12 cellular contexts compared by ENCODE assay signal in the genomic region with DNA sequence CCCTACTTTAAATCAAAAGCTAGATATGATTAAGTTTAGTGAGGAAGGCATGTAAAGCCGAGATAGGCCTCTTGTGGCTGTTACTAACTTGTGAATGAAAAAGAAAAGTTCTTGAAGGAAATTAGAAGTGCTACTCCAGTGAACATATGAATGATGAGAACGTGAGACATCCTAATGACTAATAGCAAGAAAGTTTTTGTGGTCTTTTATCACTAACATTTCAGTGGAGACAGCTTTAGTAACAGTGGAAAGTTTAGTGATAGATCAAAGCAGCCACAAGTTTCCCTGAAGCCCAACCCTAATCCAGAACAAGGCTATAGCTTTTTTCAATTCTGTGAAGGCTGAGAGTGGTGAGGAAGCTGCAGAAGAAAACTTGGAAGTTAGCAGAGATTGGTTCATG.
DNase-seq lines count a peak whose midpoint lies in the region; ATAC-seq and TF ChIP-seq lines count a peak whose summit lies in the region.
"Had no signal": no experiment of that assay in that cellular context is flagged by ENCODE, and none has a peak within 500 bp of the region (broad histone marks: within the 10 kb centered on the region; RNA-seq: fewer than 3 reads in every experiment).

No MANE protein-coding gene starts in this region.

- no peak for TF ChIP-seq EP300 in SK-N-SH (IDR thresholded peaks at IDR 0.05; ENCODE audit: borderline replicate concordance in 1 of 2, low read depth in 1 of 2, low read length in 1 of 2)

- CTCF ChIA-PET in SK-N-SH (lab: Yijun Ruan, JAX) = no interaction called here

- H3K4me3 ChIP-seq in GM12865 (ENCODE audit: low read depth, low read length) = no peak overlapping the region
- no peak overlapping the region for H3K4me3 ChIP-seq in fibroblast of the aortic adventitia (ENCODE audit: low read depth, low read length)
- no peak overlapping the region for H3K4me3 ChIP-seq in SK-N-SH (ENCODE audit: low read depth in 2 of 2, low read length in 1 of 2)
- H3K4me3 ChIP-seq: breast epithelium, skin epidermis had no signal

- H3K4me1 Mint-ChIP-seq in T-helper 1 cell treated with Interleukin-12 subunit alpha and Interleukin-12 subunit beta and Interleukin-4 antibody, amounts not matched to agents 30 μg/mL and 1 μg/mL, for 36 hours (ENCODE audit: low read depth) = peaks cover 11% of the 10 kb centered on the region

- peaks cover 18% of the 10 kb centered on the region for H3K27me3 Mint-ChIP-seq in T-helper 1 cell treated with Interleukin-12 subunit alpha and Interleukin-12 subunit beta and Interleukin-4 antibody, amounts not matched to agents 30 μg/mL and 1 μg/mL, for 36 hours (ENCODE audit: low read depth)

- H3K79me2 ChIP-seq in SK-N-SH (ENCODE audit: insufficient read depth) = no peaks in the 10 kb centered on the region

- H3K9me3 Mint-ChIP-seq in T-helper 1 cell treated with Interleukin-12 subunit alpha and Interleukin-12 subunit beta and Interleukin-4 antibody, amounts not matched to agents 30 μg/mL and 1 μg/mL, for 36 hours = no peaks in the 10 kb centered on the region
- H3K9me3 Mint-ChIP-seq: T-cell had no signal

- TF ChIP-seq RAD21 in SK-N-SH (IDR thresholded peaks at IDR 0.05; ENCODE audit: low read length) = no peak

- POLR2A ChIA-PET in SK-N-SH (lab: Yijun Ruan, JAX) = no interaction called here

- no peaks in the 10 kb centered on the region for H4K20me1 ChIP-seq in SK-N-SH (ENCODE audit: insufficient read depth)

- H3K36me3 Mint-ChIP-seq in T-helper 1 cell treated with Interleukin-12 subunit alpha and Interleukin-12 subunit beta and Interleukin-4 antibody, amounts not matched to agents 30 μg/mL and 1 μg/mL, for 36 hours (ENCODE audit: low read depth) = peaks cover 2% of the 10 kb centered on the region
- H3K36me3 Mint-ChIP-seq: T-cell had no signal

- no peaks in the 10 kb centered on the region for H3K9me3 ChIP-seq in SK-N-SH
- H3K9me3 ChIP-seq: breast epithelium had no signal

- H3K27me3 ChIP-seq in SK-N-SH (ENCODE audit: insufficient read depth) = no peaks in the 10 kb centered on the region
- H3K27me3 ChIP-seq: breast epithelium had no signal

- peaks cover 0 to 2% of the 10 kb centered on the region in 2 experiments; a peak in 1 of 4 replicates for H3K4me1 ChIP-seq in SK-N-SH (ENCODE audit: control insufficient read depth in 1 of 2, insufficient read depth in 2 of 2, low read depth in 1 of 2, low read length in 1 of 2)
- H3K4me1 ChIP-seq: breast epithelium had no signal

- H3K36me3 ChIP-seq in SK-N-SH (replicated peaks in 1 of 2; ENCODE audit: control insufficient read depth in 1 of 2, insufficient read depth in 2 of 2, low read length in 1 of 2) = no peaks in the 10 kb centered on the region
- H3K36me3 ChIP-seq: breast epithelium had no signal

- no peaks in the 10 kb centered on the region for H3K9me2 ChIP-seq in SK-N-SH

- H3K27ac ChIP-seq in SK-N-SH (ENCODE audit: low read depth in 2 of 2, low read length in 1 of 2) = no peak overlapping the region
- H3K27ac ChIP-seq: breast epithelium, skin epidermis had no signal

- TF ChIP-seq CTCF in GM12865 (IDR thresholded peaks at IDR 0.05; ENCODE audit: insufficient read depth, low read depth, low read length, missing control alignments) = no peak
- no peak for TF ChIP-seq CTCF in fibroblast of the aortic adventitia (IDR thresholded peaks at IDR 0.05; ENCODE audit: insufficient read depth, low read length)
- TF ChIP-seq CTCF in SK-N-SH (IDR thresholded peaks at IDR 0.05) = no peak

- no peaks in the 10 kb centered on the region for H3F3A ChIP-seq in SK-N-SH (replicated peaks; ENCODE audit: insufficient read depth)

- no peak overlapping the region for H3K4me2 ChIP-seq in SK-N-SH

- H3K4me3 Mint-ChIP-seq in T-helper 1 cell treated with Interleukin-12 subunit alpha and Interleukin-12 subunit beta and Interleukin-4 antibody, amounts not matched to agents 30 μg/mL and 1 μg/mL, for 36 hours = peak overlapping the region; percentile 61
- H3K4me3 Mint-ChIP-seq: T-cell had no signal

- ATAC-seq in GM21390 (IDR thresholded peaks at IDR 0.05; ENCODE audit: unreplicated experiment) = peak; percentile 68

- no peak overlapping the region for H3K9ac ChIP-seq in SK-N-SH

- H2AFZ ChIP-seq in SK-N-SH (ENCODE audit: low read depth) = no peak overlapping the region

- DNase-seq in GM12865 (ENCODE audit: low read depth) (peak; percentile 53), fibroblast of the aortic adventitia (ENCODE audit: low read depth) (peak; percentile 19), DMS79 treated with DMSO at 0.1 percent for 48 hours (lab: John Stamatoyannopoulos, UW) (no peak), SK-N-SH (no peak), NCI-H2196 treated with DMSO at 0.1 percent for 48 hours (lab: John Stamatoyannopoulos, UW; ENCODE audit: unreplicated experiment) (no peak), activated gamma-delta T cell (lab: John Stamatoyannopoulos, UW) (no peak)
- DNase-seq: NCI-H1694 treated with DMSO at 0.1 percent for 48 hours, T-cell had no signal

- WGBS in SK-N-SH (ENCODE audit: low lambda C conversion rate) = 27% methylated on average over 2 of the region's 2 CpGs

- peak overlapping the region; percentile 61 for H3K27ac Mint-ChIP-seq in T-helper 1 cell treated with Interleukin-12 subunit alpha and Interleukin-12 subunit beta and Interleukin-4 antibody, amounts not matched to agents 30 μg/mL and 1 μg/mL, for 36 hours

TF ChIP-seq in SK-N-SH, 30 proteins besides CTCF, POLR2A, EP300 and RAD21:
- no peak for TF ChIP-seq FOXM1 (IDR thresholded peaks at IDR 0.05; ENCODE audit: low read depth)
- TF ChIP-seq RXRA (IDR thresholded peaks at IDR 0.05; ENCODE audit: borderline replicate concordance, low read depth) = no peak
- no peak for TF ChIP-seq PBX3 (IDR thresholded peaks at IDR 0.05)
- no peak for TF ChIP-seq FOXJ3 (CRISPR knock-in tag; IDR thresholded peaks at IDR 0.05)
- no peak for TF ChIP-seq MEF2A (IDR thresholded peaks at IDR 0.05; ENCODE audit: borderline replicate concordance, low read depth)
- TF ChIP-seq MAX (IDR thresholded peaks at IDR 0.05; ENCODE audit: low read depth) = no peak
- no peak for TF ChIP-seq REST (IDR thresholded peaks at IDR 0.05; ENCODE audit: low read depth, low read length)
- TF ChIP-seq, protein P1, sequence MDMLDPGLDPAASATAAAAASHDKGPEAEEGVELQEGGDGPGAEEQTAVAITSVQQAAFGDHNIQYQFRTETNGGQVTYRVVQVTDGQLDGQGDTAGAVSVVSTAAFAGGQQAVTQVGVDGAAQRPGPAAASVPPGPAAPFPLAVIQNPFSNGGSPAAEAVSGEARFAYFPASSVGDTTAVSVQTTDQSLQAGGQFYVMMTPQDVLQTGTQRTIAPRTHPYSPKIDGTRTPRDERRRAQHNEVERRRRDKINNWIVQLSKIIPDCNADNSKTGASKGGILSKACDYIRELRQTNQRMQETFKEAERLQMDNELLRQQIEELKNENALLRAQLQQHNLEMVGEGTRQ (IDR thresholded peaks at IDR 0.05; ENCODE audit: borderline replicate concordance, low read depth, low read length) = no peak
- TF ChIP-seq FOSL2 (IDR thresholded peaks at IDR 0.05; ENCODE audit: borderline replicate concordance, low read depth) = no peak
- no peak for TF ChIP-seq MXI1 (IDR thresholded peaks at IDR 0.05; ENCODE audit: low read depth, low read length)
- no peak for TF ChIP-seq JUND (IDR thresholded peaks at IDR 0.05)
- no peak for TF ChIP-seq RCOR1 (IDR thresholded peaks at IDR 0.05; ENCODE audit: low read length)
- TF ChIP-seq TCF12 (IDR thresholded peaks at IDR 0.05) = no peak
- TF ChIP-seq NRF1 (IDR thresholded peaks at IDR 0.05; ENCODE audit: low read depth, low read length) = no peak
- no peak for TF ChIP-seq TEAD4 (IDR thresholded peaks at IDR 0.05; ENCODE audit: borderline replicate concordance, insufficient read depth)

Comparison
In these comparisons a context has a peak if more than half of its experiments do, and no peak if none do; other contexts are left out.
1. DNase-seq: peak in GM12865 (single experiment) and fibroblast of the aortic adventitia (single experiment); none in DMS79 treated with DMSO at 0.1 percent for 48 hours (single experiment), SK-N-SH (single experiment), NCI-H2196 treated with DMSO at 0.1 percent for 48 hours (single experiment) and activated gamma-delta T cell (single experiment).